In the genomic region with DNA sequence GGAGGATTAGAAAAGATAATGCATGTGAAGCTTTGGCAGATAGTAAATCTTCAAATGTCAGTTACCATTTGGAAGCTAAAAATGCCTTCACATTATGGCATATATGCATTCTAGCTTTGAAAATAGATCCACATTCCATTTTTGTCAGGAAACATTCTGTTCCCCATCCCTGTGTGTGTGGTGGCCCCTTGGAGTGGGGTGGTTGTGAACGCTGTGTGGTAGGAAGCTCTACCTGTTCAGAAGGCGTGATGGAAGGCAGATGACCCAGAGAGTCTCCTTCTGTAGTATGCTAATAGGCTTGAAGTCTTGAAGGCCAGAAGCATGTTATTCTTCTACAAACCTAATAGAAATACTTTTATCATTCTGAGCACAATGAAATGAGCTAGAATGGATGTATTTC, we compare ENCODE assay signal across 32 cellular contexts.
"Had no signal": no experiment of that assay in that cellular context is flagged by ENCODE, and none has a peak within 500 bp of the region (broad histone marks: within the 10 kb centered on the region; RNA-seq: fewer than 3 reads in every experiment).

No MANE protein-coding gene starts in this region.

- H3K27ac ChIP-seq: KMS-11 had no signal

- H3K36me3 ChIP-seq: MG63 had no signal

- DNase-seq: Karpas-422, Kasumi-1, MG63, MM.1S, MV-4-11, NCI-H1048, NCI-H1092, NCI-H1092 treated with DMSO at 0.1 percent for 48 hours, NCI-H1105, NCI-H1105 treated with DMSO at 0.1 percent for 48 hours, NCI-H1417, NCI-H1417 treated with DMSO at 0.1 percent for 48 hours, NCI-H1436, NCI-H1436 treated with DMSO at 0.1 percent for 48 hours, NCI-H146, NCI-H1694, NCI-H1694 treated with DMSO at 0.1 percent for 48 hours, NCI-H187, NCI-H187 treated with DMSO at 0.1 percent for 48 hours, NCI-H1930, NCI-H2081, NCI-H2081 treated with DMSO at 0.1 percent for 48 hours, NCI-H2107, NCI-H2171, NCI-H2171 treated with DMSO at 0.1 percent for 48 hours, NCI-H2227 treated with DMSO at 0.1 percent for 48 hours, NCI-H226, NCI-H345, NCI-H446, NCI-H446 treated with DMSO at 0.1 percent for 48 hours, NCI-H510A had no signal

- H3K4me3 ChIP-seq: MG63 had no signal

- H3K9me3 ChIP-seq: MG63 had no signal
